ENCODE assay signal across 17 cellular contexts in genomic region chr13:26563713-26564112, GRCh38. TPM values are rescaled to one million over a fixed set of nuclear protein-coding genes. Genes with fewer than 3 reads are reported as not detected.
A peak's percentile ranks its signal among the peaks of the same experiment; 100 is the strongest.
DNase-seq lines count a peak whose midpoint lies in the region; ATAC-seq and TF ChIP-seq lines count a peak whose summit lies in the region.
"Had no signal": no experiment of that assay in that cellular context is flagged by ENCODE, and none has a peak within 500 bp of the region (broad histone marks: within the 10 kb centered on the region; RNA-seq: fewer than 3 reads in every experiment).

No MANE protein-coding gene starts in this region.

- H3K27ac ChIP-seq in ACC112 (ENCODE audit: low read depth, low read length): peak overlapping the region; percentile 2; the same call in 1 of the 2 replicates

- peak; percentile 41 for ATAC-seq in sciatic nerve
- no peak for ATAC-seq in HG03520 (IDR thresholded peaks at IDR 0.05; ENCODE audit: unreplicated experiment)
- ATAC-seq: GM23338, HepG2 had no signal

- H3K4me3 ChIP-seq in ACC112 (ENCODE audit: low read depth, low read length): no peak overlapping the region
- H3K4me3 ChIP-seq in fibroblast of pulmonary artery (replicated peaks; ENCODE audit: low read depth, low read length): no peak overlapping the region
- H3K4me3 ChIP-seq: GM23338 had no signal

- intact Hi-C loops in sciatic nerve (cut with DNase I): no loop called here

- H3K4me1 ChIP-seq in ACC112 (ENCODE audit: control insufficient read depth, insufficient read depth, low read length, unreplicated experiment): peaks cover 19% of the 10 kb centered on the region

- H3K79me2 ChIP-seq in ACC112 (ENCODE audit: control insufficient read depth, insufficient read depth, low read length, unreplicated experiment): peaks cover 87% of the 10 kb centered on the region

- H3K27me3 ChIP-seq in ACC112 (ENCODE audit: insufficient read depth, low read length): no peaks in the 10 kb centered on the region

- no peak for TF ChIP-seq CTCF in fibroblast of pulmonary artery (IDR thresholded peaks at IDR 0.05; ENCODE audit: low read length, missing control alignments)

- no peak overlapping the region for H2AFZ ChIP-seq in ACC112 (ENCODE audit: low read length, unreplicated experiment)
- H2AFZ ChIP-seq: GM23338 had no signal

- H3K36me3 ChIP-seq in ACC112 (ENCODE audit: insufficient read depth, low read length): no peaks in the 10 kb centered on the region

- DNase-seq in amniotic epithelial cell (ENCODE audit: low read depth): peak; percentile 39
- DNase-seq in fibroblast of pulmonary artery (ENCODE audit: low read depth): peak; percentile 18
- no peak for DNase-seq in sciatic nerve (ENCODE audit: low spot score)
- DNase-seq in NCI-H2081 treated with DMSO at 0.1 percent for 48 hours (lab: John Stamatoyannopoulos, UW): no peak
- DNase-seq in NCI-H82 treated with DMSO at 0.1 percent for 48 hours (lab: John Stamatoyannopoulos, UW; ENCODE audit: unreplicated experiment): no peak
- DNase-seq: 8988T; ACHN; C1 segment of cervical spinal cord; CD4-positive, alpha-beta T cell; DMS153; DMS79 treated with DMSO at 0.1 percent for 48 hours; EL; H9 had no signal

RNA-seq across cellular contexts. Expression of gene WASF3, which starts 6.2 kb away (rescaled TPM):
- 33.3 TPM for total RNA-seq in sciatic nerve

Comparison
In these comparisons a context has a peak if more than half of its experiments do, and no peak if none do; other contexts are left out.
1. DNase-seq: peak in amniotic epithelial cell (single experiment) and fibroblast of pulmonary artery (single experiment); none in sciatic nerve (single experiment), NCI-H2081 treated with DMSO at 0.1 percent for 48 hours (single experiment) and NCI-H82 treated with DMSO at 0.1 percent for 48 hours (single experiment).